ENCODE assay signal across 25 cellular contexts in the genomic region with DNA sequence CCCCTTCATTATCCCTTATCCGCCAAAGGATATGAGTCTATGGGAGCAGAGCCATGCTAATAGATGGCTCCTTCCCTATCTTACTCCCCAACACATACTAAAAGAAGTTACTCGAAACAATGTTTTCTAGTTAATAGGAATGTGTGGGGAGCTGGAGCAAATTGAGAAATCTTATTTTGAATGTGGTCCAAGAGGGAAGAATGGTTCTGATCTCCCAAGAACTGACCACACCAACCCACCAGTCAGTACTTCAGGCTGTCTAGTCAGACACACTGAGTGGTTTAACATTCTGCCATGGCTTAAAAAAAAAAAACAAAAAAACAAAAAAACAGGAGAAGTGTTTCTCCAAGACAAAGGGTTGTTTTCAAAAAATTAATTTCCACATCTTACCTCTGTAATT. TPM values are rescaled to one million over a fixed set of nuclear protein-coding genes. Genes with fewer than 3 reads are reported as not detected.
DNase-seq lines count a peak whose midpoint lies in the region; ATAC-seq, FAIRE-seq and TF ChIP-seq lines count a peak whose summit lies in the region.
"Had no signal": no experiment of that assay in that cellular context is flagged by ENCODE, and none has a peak within 500 bp of the region (broad histone marks: within the 10 kb centered on the region; RNA-seq: fewer than 3 reads in every experiment).

No MANE protein-coding gene starts in this region.

- intact Hi-C loops in CD4-positive, alpha-beta memory T cell (cut with micrococcal nuclease), result no loop called here

- no peak for TF ChIP-seq EP300 in A549 (IDR thresholded peaks at IDR 0.05)

- TF ChIP-seq POLR2A in A549 (IDR thresholded peaks at IDR 0.05; ENCODE audit: low read length), result no peak

- peak overlapping the region; percentile 77 for H2AK5ac ChIP-seq in mesenchymal stem cell (ENCODE audit: low read length, severe bottlenecking)

- no peak overlapping the region for H4K91ac ChIP-seq in mesenchymal stem cell (ENCODE audit: low read length)

- H3K4me2 ChIP-seq in A549 (no peak overlapping the region), GM23248 (ENCODE audit: unreplicated experiment) (peak overlapping the region; percentile 32), mesenchymal stem cell (ENCODE audit: low read length, poor library complexity, severe bottlenecking) (no peak overlapping the region)

- WGBS in A549 (ENCODE audit: missing lambda C conversion rate), result 94% methylated on average over 2 of the region's 2 CpGs
- WGBS in GM23248 (ENCODE audit: low coverage in 1 of 2, low lambda C conversion rate in 2 of 2, missing lambda C conversion rate in 2 of 2), 2 experiments, result 50% methylated on average over 2 of the region's 2 CpGs
- WGBS in mesenchymal stem cell, result 100% methylated on average over 1 of the region's 2 CpGs

- H3K4me1 ChIP-seq in A549, result peaks cover 18% of the 10 kb centered on the region
- H3K4me1 ChIP-seq in GM23248 (ENCODE audit: insufficient read depth), result peaks cover 41% of the 10 kb centered on the region
- H3K4me1 ChIP-seq in mesenchymal stem cell (ENCODE audit: control insufficient read depth, insufficient read depth, low read depth, low read length), result peaks cover 7% of the 10 kb centered on the region
- H3K4me1 ChIP-seq in CD4-positive, alpha-beta memory T cell (ENCODE audit: insufficient read depth, low read length), result no peaks in the 10 kb centered on the region

- no peak for FAIRE-seq in A549 (lab: Jason Lieb, UNC)
- FAIRE-seq: A204.1, K562, kidney had no signal

- H3K9me3 ChIP-seq in A549 (0 out of 3 replicates have a peak, but pooled peaks cover 5% of the 10 kb centered on the region), GM23248 (ENCODE audit: low read depth) (no peaks in the 10 kb centered on the region), mesenchymal stem cell (ENCODE audit: control insufficient read depth, low read length) (no peaks in the 10 kb centered on the region)
- H3K9me3 ChIP-seq in CD4-positive, alpha-beta memory T cell (ENCODE audit: control insufficient read depth in 1 of 2, low read length in 2 of 2), result no peaks in the 10 kb centered on the region
- H3K9me3 ChIP-seq: tibial artery had no signal

- TF ChIP-seq RAD21 in A549 (conservative IDR thresholded peaks at IDR 0.05 in 1 of 2, IDR thresholded peaks at IDR 0.05 in 1 of 2), result no peak

- H2AFZ ChIP-seq in GM23248 (no peak overlapping the region), mesenchymal stem cell (ENCODE audit: low read depth, low read length) (no peak overlapping the region)

- H3K27me3 Mint-ChIP-seq in CD4-positive, alpha-beta memory T cell, result no peaks in the 10 kb centered on the region

- H2BK15ac ChIP-seq in mesenchymal stem cell (ENCODE audit: low read depth, poor library complexity, severe bottlenecking), result no peak overlapping the region

- H3K4me1 Mint-ChIP-seq in CD4-positive, alpha-beta memory T cell, result peaks cover 0 to 6% (median 2%) of the 10 kb centered on the region in 4 donors

- POLR2A ChIA-PET in A549 (lab: Yijun Ruan, JAX), result no interaction called here
- POLR2A ChIA-PET in CD4-positive, alpha-beta memory T cell (lab: Charles Lee; ENCODE audit: partially characterized antibody), result no interaction called here

- in situ Hi-C loops in GM23248 (cut with MboI), result no loop called here

- no peak overlapping the region for H3K23ac ChIP-seq in mesenchymal stem cell (ENCODE audit: low read length in 2 of 2)

- H3K36me3 ChIP-seq in GM23248 (ENCODE audit: low read depth) (no peaks in the 10 kb centered on the region), mesenchymal stem cell (ENCODE audit: control insufficient read depth in 1 of 2, insufficient read depth in 2 of 2, low read depth in 1 of 2, low read length in 2 of 2) (no peaks in the 10 kb centered on the region)
- H3K36me3 ChIP-seq in CD4-positive, alpha-beta memory T cell (ENCODE audit: insufficient read depth, low read length), result no peaks in the 10 kb centered on the region
- H3K36me3 ChIP-seq: brain microvascular endothelial cell, tibial artery had no signal

- H4K20me1 ChIP-seq in GM23248 (ENCODE audit: insufficient read depth), result no peaks in the 10 kb centered on the region

- H3K9ac ChIP-seq in GM23248, result no peak overlapping the region
- no peak overlapping the region for H3K9ac ChIP-seq in mesenchymal stem cell (ENCODE audit: low read length)

- H3K4ac ChIP-seq in mesenchymal stem cell (ENCODE audit: low read depth in 1 of 2, low read length in 2 of 2), result peak overlapping the region; percentile 32 to 47

- H2BK5ac ChIP-seq in mesenchymal stem cell (ENCODE audit: low read depth, low read length, poor library complexity, severe bottlenecking), result no peak overlapping the region

- TF ChIP-seq CTCF in A549 (IDR thresholded peaks at IDR 0.05), result no peak
- no peak for TF ChIP-seq CTCF in cardiac fibroblast (IDR thresholded peaks at IDR 0.05; ENCODE audit: low read depth, low read length)

- peak overlapping the region; percentile 69 to 83; a peak in 5 of 6 replicates for H3K27ac ChIP-seq in A549
- H3K27ac ChIP-seq in GM23248, result peak overlapping the region; percentile 47; the same call in 1 of the 2 replicates
- no peak overlapping the region for H3K27ac ChIP-seq in mesenchymal stem cell (ENCODE audit: low read length, poor library complexity, severe bottlenecking)
- no peak overlapping the region for H3K27ac ChIP-seq in CD4-positive, alpha-beta memory T cell (ENCODE audit: low read depth, low read length)
- H3K27ac ChIP-seq: SK-N-MC, tibial artery had no signal

- H2BK12ac ChIP-seq in mesenchymal stem cell (ENCODE audit: low read length in 2 of 2), result peak overlapping the region in 1 of 2 experiments; percentile 69

- no peaks in the 10 kb centered on the region for H3K9me2 ChIP-seq in GM23248 (ENCODE audit: insufficient read depth)

- H3F3A ChIP-seq in GM23248 (ENCODE audit: insufficient read depth), result peaks cover 30% of the 10 kb centered on the region

- H3K27me3 ChIP-seq in GM23248 (replicated peaks; ENCODE audit: insufficient read depth) (no peaks in the 10 kb centered on the region), mesenchymal stem cell (ENCODE audit: control insufficient read depth in 1 of 2, insufficient read depth in 1 of 2, low read length in 2 of 2) (no peaks in the 10 kb centered on the region)
- no peaks in the 10 kb centered on the region for H3K27me3 ChIP-seq in CD4-positive, alpha-beta memory T cell (ENCODE audit: insufficient read depth, low read length)
- H3K27me3 ChIP-seq: brain microvascular endothelial cell, tibial artery had no signal

- no peaks in the 10 kb centered on the region for H3K36me3 Mint-ChIP-seq in CD4-positive, alpha-beta memory T cell

- no peak overlapping the region for H4K8ac ChIP-seq in mesenchymal stem cell (ENCODE audit: low read length)

- peak overlapping the region in 1 of 2 experiments; percentile 71 for H3K18ac ChIP-seq in mesenchymal stem cell (ENCODE audit: low read depth in 1 of 2, low read length in 2 of 2)

- H3K14ac ChIP-seq in mesenchymal stem cell (ENCODE audit: low read length in 2 of 2), result no peak overlapping the region

- DNase-seq in A549 (ENCODE audit: low read depth in 1 of 2, low spot score in 1 of 2) (no peak), GM23248 (peak; percentile 71), cardiac fibroblast (ENCODE audit: low read depth in 2 of 2) (peak; percentile 79 to 90), mesenchymal stem cell (no peak), NCI-H2029 (lab: John Stamatoyannopoulos, UW) (no peak), OCI-M2 (lab: John Stamatoyannopoulos, UW; ENCODE audit: unreplicated experiment) (no peak), SIG-M5 treated with dmso at 0.1 percent for 504 hours (lab: John Stamatoyannopoulos, UW; ENCODE audit: unreplicated experiment) (no peak)
- no peak for DNase-seq in CD4-positive, alpha-beta memory T cell
- DNase-seq: activated CD4-positive, CD25-positive, alpha-beta regulatory T cell; activated CD8-positive, alpha-beta T cell treated with anti-CD3 and anti-CD28 coated beads, Interleukin-2, amount 10 ng/mL, durations not matched to agents 7 days and 5 days; activated naive CD4-positive, alpha-beta T cell treated with anti-CD3 and anti-CD28 coated beads, Interleukin-2, amount 50 U/mL, for 16 hours; activated T-cell treated with anti-CD3 and anti-CD28 coated beads, Interleukin-2, amount 50 U/mL, for 48 hours; brain microvascular endothelial cell; kidney; mesendoderm; NCI-H1092 treated with DMSO at 0.1 percent for 48 hours; NCI-H526; OCI-M1; T-helper 9 cell; tibial artery had no signal

- H2BK120ac ChIP-seq in mesenchymal stem cell (ENCODE audit: low read depth, low read length), result no peak overlapping the region

- no peak for ATAC-seq in A549
- ATAC-seq: activated CD8-positive, alpha-beta T cell treated with anti-CD3 and anti-CD28 coated beads, Interleukin-2, amount 10 ng/mL, durations not matched to agents 7 days and 5 days had no signal

- no peaks in the 10 kb centered on the region for H3K79me2 ChIP-seq in GM23248 (ENCODE audit: insufficient read depth)

- no peak overlapping the region for H3K4me3 ChIP-seq in A549
- no peak overlapping the region for H3K4me3 ChIP-seq in GM23248
- no peak overlapping the region for H3K4me3 ChIP-seq in cardiac fibroblast (replicated peaks in 1 of 2; ENCODE audit: low read depth in 2 of 2, low read length in 2 of 2)
- peak overlapping the region in 1 of 2 experiments; percentile 17 for H3K4me3 ChIP-seq in mesenchymal stem cell (ENCODE audit: insufficient read depth in 1 of 2, low read depth in 1 of 2, low read length in 2 of 2)
- no peak overlapping the region for H3K4me3 ChIP-seq in CD4-positive, alpha-beta memory T cell (ENCODE audit: low read length in 2 of 2)
- H3K4me3 ChIP-seq: K562, SK-N-MC, tibial artery had no signal

- no peak overlapping the region for H3K4me3 Mint-ChIP-seq in CD4-positive, alpha-beta memory T cell
- H3K4me3 Mint-ChIP-seq: activated CD8-positive, alpha-beta T cell treated with anti-CD3 and anti-CD28 coated beads, Interleukin-2, amount 10 ng/mL, durations not matched to agents 7 days and 5 days had no signal

- no peak overlapping the region for H3K27ac Mint-ChIP-seq in CD4-positive, alpha-beta memory T cell
- H3K27ac Mint-ChIP-seq: activated CD8-positive, alpha-beta T cell treated with anti-CD3 and anti-CD28 coated beads, Interleukin-2, amount 10 ng/mL, durations not matched to agents 7 days and 5 days had no signal

- CTCF ChIA-PET in A549 (lab: Yijun Ruan, JAX), result no interaction called here
- CTCF ChIA-PET in CD4-positive, alpha-beta memory T cell (lab: Charles Lee; ENCODE audit: partially characterized antibody), result no interaction called here

- H3K9me3 Mint-ChIP-seq in CD4-positive, alpha-beta memory T cell, result peaks cover 0 to 3% (median 0%) of the 10 kb centered on the region in 8 donors

- no peaks in the 10 kb centered on the region for H3K79me1 ChIP-seq in mesenchymal stem cell (replicated peaks; ENCODE audit: low read length, poor library complexity, severe bottlenecking)

RNA-seq across cellular contexts. Expression of a gene that starts 31.5 kb away (rescaled TPM):
- polyA plus RNA-seq in A549 (2011; rRNA removed) (not detected in 2 replicates), A549 (2017; fragmentation: RNase III; extraction: RNeasy Plus Mini Kit Qiagen cat#74134 plus additional on column Dnase treatment) (not detected in 3 replicates), GM23248 (2016; fragmentation: Nextera tagmentation; extraction: Ambion mirVana) (not detected in 2 replicates)
- not detected in 2 replicates for polyA plus RNA-seq in A549 (2012; cell fraction: cytosol; rRNA removed)
- polyA plus RNA-seq in A549 (2012; cell fraction: nucleus; rRNA removed), result not detected in 2 replicates
- polyA minus RNA-seq in A549 (2011; rRNA and poly(A)+ RNA removed), result not detected in 2 replicates
- total RNA-seq in GM23248 (2014; rRNA removed; shearing (Covaris generic)), result not detected in 2 replicates
- not detected for polyA plus RNA-seq in mesenchymal stem cell (2013, experiment 1 of 2)
- polyA plus RNA-seq in mesenchymal stem cell (2013, experiment 2 of 2), result not detected
- not detected for total RNA-seq in CD4-positive, alpha-beta memory T cell
- polyA plus RNA-seq in CD4-positive, alpha-beta memory T cell, result not detected
- total RNA-seq: activated CD8-positive, alpha-beta T cell treated with anti-CD3 and anti-CD28 coated beads, Interleukin-2, amount 10 ng/mL, durations not matched to agents 7 days and 5 days; dermis microvascular lymphatic vessel endothelial cell; K562; kidney; pulmonary artery endothelial cell had no signal
- polyA plus RNA-seq: K562 had no signal

Comparison
In these comparisons a context has a peak if more than half of its experiments do, and no peak if none do; other contexts are left out.
1. DNase-seq: peak in GM23248 (single experiment) and cardiac fibroblast (2 of 2); none in A549 (0 of 2), mesenchymal stem cell (single experiment), NCI-H2029 (single experiment), CD4-positive, alpha-beta memory T cell (0 of 5), OCI-M2 (single experiment) and SIG-M5 treated with dmso at 0.1 percent for 504 hours (single experiment).
2. H3K27ac ChIP-seq: peak in A549 (2 of 2) and GM23248 (single experiment); none in mesenchymal stem cell (single experiment) and CD4-positive, alpha-beta memory T cell (single experiment).